8 cellular contexts compared by ENCODE assay signal in the genomic region with DNA sequence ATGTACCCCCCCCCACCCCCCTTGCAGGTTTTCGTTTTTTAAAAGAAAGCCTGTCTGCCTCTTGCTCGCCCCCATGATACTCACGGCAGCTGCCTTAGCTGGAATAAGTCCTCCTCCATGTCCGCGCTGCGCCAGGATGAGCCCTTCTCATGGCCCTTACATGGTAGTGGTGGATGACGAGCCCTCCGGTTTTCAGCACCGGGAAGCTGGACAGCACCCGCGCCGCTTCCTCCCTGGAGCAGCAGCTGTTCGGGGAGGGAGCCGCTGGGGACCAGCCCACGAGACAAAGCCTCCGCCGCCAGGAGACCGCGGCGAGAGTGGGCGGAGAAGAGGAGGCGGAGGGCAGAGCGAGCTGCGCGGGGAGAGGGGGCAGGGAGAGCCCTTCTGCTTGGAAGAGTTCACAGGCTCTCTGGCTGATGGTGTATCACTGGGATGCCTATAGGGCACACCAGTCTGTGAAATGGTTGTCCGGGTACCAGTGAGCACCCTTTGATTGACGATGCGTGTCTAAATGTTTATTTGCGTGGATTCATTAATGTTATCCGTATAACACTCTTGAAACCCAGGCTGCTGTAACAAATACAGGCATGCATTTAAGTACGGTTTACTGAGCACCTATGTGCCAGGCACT. TPM values are rescaled to one million over a fixed set of nuclear protein-coding genes. Genes with fewer than 3 reads are reported as not detected.
DNase-seq lines count a peak whose midpoint lies in the region; ATAC-seq and TF ChIP-seq lines count a peak whose summit lies in the region.

A gene with protein sequence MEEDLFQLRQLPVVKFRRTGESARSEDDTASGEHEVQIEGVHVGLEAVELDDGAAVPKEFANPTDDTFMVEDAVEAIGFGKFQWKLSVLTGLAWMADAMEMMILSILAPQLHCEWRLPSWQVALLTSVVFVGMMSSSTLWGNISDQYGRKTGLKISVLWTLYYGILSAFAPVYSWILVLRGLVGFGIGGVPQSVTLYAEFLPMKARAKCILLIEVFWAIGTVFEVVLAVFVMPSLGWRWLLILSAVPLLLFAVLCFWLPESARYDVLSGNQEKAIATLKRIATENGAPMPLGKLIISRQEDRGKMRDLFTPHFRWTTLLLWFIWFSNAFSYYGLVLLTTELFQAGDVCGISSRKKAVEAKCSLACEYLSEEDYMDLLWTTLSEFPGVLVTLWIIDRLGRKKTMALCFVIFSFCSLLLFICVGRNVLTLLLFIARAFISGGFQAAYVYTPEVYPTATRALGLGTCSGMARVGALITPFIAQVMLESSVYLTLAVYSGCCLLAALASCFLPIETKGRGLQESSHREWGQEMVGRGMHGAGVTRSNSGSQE (minus strand): TSS at position 319 of the 631 bp plus-strand sequence. CDS start 200 bp downstream, at position 119.

- no TSS peak for BruUV-seq in OCI-LY7 (replicated peaks; lab: Mats Ljungman, UMichigan)

- peaks cover 28% of the 10 kb centered on the region for H3K27me3 Mint-ChIP-seq in activated CD4-positive, alpha-beta memory T cell treated with anti-CD3 and anti-CD28 coated beads for 36 hours
- H3K27me3 Mint-ChIP-seq in endothelial cell (ENCODE audit: unreplicated experiment): no peaks in the 10 kb centered on the region

- peak; percentile 79 for ATAC-seq in lung (ENCODE audit: insufficient read depth, low FRiP score)

- POLR2A ChIA-PET in activated CD4-positive, alpha-beta memory T cell treated with anti-CD3 and anti-CD28 coated beads for 36 hours (lab: Charles Lee): no interaction called here
- POLR2A ChIA-PET in OCI-LY7 (lab: Charles Lee): no interaction called here

- DNase-seq in A172 (ENCODE audit: low spot score): peak; percentile 64
- DNase-seq in H7: peak; percentile 89
- DNase-seq in NCI-H345 (lab: John Stamatoyannopoulos, UW): peak; percentile 83
- peak; percentile 52 for DNase-seq in activated CD4-positive, alpha-beta memory T cell treated with anti-CD3 and anti-CD28 coated beads for 36 hours
- peak; percentile 95 for DNase-seq in endothelial cell (ENCODE audit: low spot score)
- peak; percentile 67 for DNase-seq in lung (ENCODE audit: low spot score)
- peak; percentile 6 for DNase-seq in stimulated activated CD8-positive, alpha-beta memory T cell treated with anti-CD3 and anti-CD28 coated beads, Interleukin-4, amount 100 ng/mL, for 24 hours (ENCODE audit: low read depth)
- DNase-seq in OCI-LY7 (ENCODE audit: low spot score): no peak

- H3K4me3 ChIP-seq in H7 (ENCODE audit: insufficient read depth, low read depth, low read length) (peak within 1 kb of the TSS; percentile 32; the same call in 1 of the 2 replicates), lung (no peak within 1 kb of the TSS), OCI-LY7 (ENCODE audit: low read depth, low read length, poor library complexity, severe bottlenecking) (no peak within 1 kb of the TSS)

- peaks cover 6% of the 10 kb centered on the region for H3K4me1 Mint-ChIP-seq in activated CD4-positive, alpha-beta memory T cell treated with anti-CD3 and anti-CD28 coated beads for 36 hours (ENCODE audit: low read depth)
- H3K4me1 Mint-ChIP-seq in endothelial cell (ENCODE audit: unreplicated experiment): no peaks in the 10 kb centered on the region

- no peak within 1 kb of the TSS for H3K4me3 Mint-ChIP-seq in activated CD4-positive, alpha-beta memory T cell treated with anti-CD3 and anti-CD28 coated beads for 36 hours
- H3K4me3 Mint-ChIP-seq in endothelial cell (ENCODE audit: unreplicated experiment): no peak within 1 kb of the TSS

- no peaks in the 10 kb centered on the region for H3K9me3 Mint-ChIP-seq in activated CD4-positive, alpha-beta memory T cell treated with anti-CD3 and anti-CD28 coated beads for 36 hours
- no peaks in the 10 kb centered on the region for H3K9me3 Mint-ChIP-seq in endothelial cell (ENCODE audit: unreplicated experiment)

- intact Hi-C loops in activated CD4-positive, alpha-beta memory T cell treated with anti-CD3 and anti-CD28 coated beads for 36 hours (cut with micrococcal nuclease): no loop called here
- intact Hi-C loops in OCI-LY7 (cut with micrococcal nuclease; ENCODE audit: unreplicated experiment): no loop called here

- no peaks in the 10 kb centered on the region for H3K36me3 ChIP-seq in H7 (replicated peaks; ENCODE audit: control insufficient read depth, insufficient read depth, low read length)
- H3K36me3 ChIP-seq in lung (ENCODE audit: control insufficient read depth in 2 of 2, insufficient read depth in 2 of 2, low read length in 2 of 2): no peaks in the 10 kb centered on the region
- no peaks in the 10 kb centered on the region for H3K36me3 ChIP-seq in OCI-LY7 (ENCODE audit: insufficient read depth, low read length)

- TF ChIP-seq CTCF in endothelial cell (IDR thresholded peaks at IDR 0.05; ENCODE audit: unreplicated experiment) (no peak), lung (IDR thresholded peaks at IDR 0.05; ENCODE audit: control extremely low read depth, extremely low read depth) (no peak), OCI-LY7 (conservative IDR thresholded peaks at IDR 0.05; ENCODE audit: low read length) (no peak)

- H2AFZ ChIP-seq in OCI-LY7 (ENCODE audit: low read length): no peak within 1 kb of the TSS

- H3K9me3 ChIP-seq in lung (ENCODE audit: control insufficient read depth in 2 of 2, insufficient read depth in 1 of 2, low read length in 1 of 2) (peaks cover 0 to 2% of the 10 kb centered on the region in 2 donors), OCI-LY7 (ENCODE audit: low read length) (no peaks in the 10 kb centered on the region)

- CTCF ChIA-PET in activated CD4-positive, alpha-beta memory T cell treated with anti-CD3 and anti-CD28 coated beads for 36 hours (lab: Charles Lee): interaction anchor here (1.6 kb wide), 1 partner anchor 72 kb away, joined by 6 read pairs; a partner anchor contains a TSS
- CTCF ChIA-PET in OCI-LY7 (lab: Charles Lee; ENCODE audit: unreplicated experiment): no interaction called here

- 7 to 8% methylated on average over 31 of the region's 31 CpGs for WGBS in lung, 2 donors

- peaks cover 0 to 4% of the 10 kb centered on the region in 2 donors for H3K4me1 ChIP-seq in lung (ENCODE audit: control insufficient read depth in 2 of 2, insufficient read depth in 2 of 2, low read length in 2 of 2)
- H3K4me1 ChIP-seq in OCI-LY7 (ENCODE audit: insufficient read depth, low read length, poor library complexity, severe bottlenecking): no peaks in the 10 kb centered on the region

- H3K9me2 ChIP-seq in OCI-LY7 (ENCODE audit: insufficient read depth, low read length): no peaks in the 10 kb centered on the region

- H4K20me1 ChIP-seq in OCI-LY7 (ENCODE audit: insufficient read depth, low read length): no peaks in the 10 kb centered on the region

- H3K27ac Mint-ChIP-seq in activated CD4-positive, alpha-beta memory T cell treated with anti-CD3 and anti-CD28 coated beads for 36 hours: no peak within 1 kb of the TSS
- H3K27ac Mint-ChIP-seq in endothelial cell (ENCODE audit: unreplicated experiment): no peak within 1 kb of the TSS

- no peaks in the 10 kb centered on the region for H3K79me2 ChIP-seq in OCI-LY7 (ENCODE audit: insufficient read depth, low read depth, low read length)

- no peak within 1 kb of the TSS for H3K4me2 ChIP-seq in OCI-LY7 (ENCODE audit: low read length)

- H3K27me3 ChIP-seq in H7 (ENCODE audit: control insufficient read depth, insufficient read depth, low read length) (peaks cover 6% of the 10 kb centered on the region; the same call in 1 of the 2 replicates), lung (ENCODE audit: control insufficient read depth, insufficient read depth) (no peaks in the 10 kb centered on the region)

- H3K36me3 Mint-ChIP-seq in activated CD4-positive, alpha-beta memory T cell treated with anti-CD3 and anti-CD28 coated beads for 36 hours: no peaks in the 10 kb centered on the region
- H3K36me3 Mint-ChIP-seq in endothelial cell (ENCODE audit: low read depth, unreplicated experiment): no peaks in the 10 kb centered on the region

- H3K27ac ChIP-seq in lung (ENCODE audit: low read depth in 1 of 2, low read length in 1 of 2) (no peak within 1 kb of the TSS), OCI-LY7 (ENCODE audit: low read depth, low read length, poor library complexity, severe bottlenecking) (no peak within 1 kb of the TSS)

RNA-seq across cellular contexts. Expression of the gene that starts here (rescaled TPM):
- not detected in 2 replicates for total RNA-seq in A172 (2014; rRNA removed; shearing (Covaris generic))
- total RNA-seq in H7 (2014; rRNA removed; shearing (Covaris generic)): under 0.01 and 0.03 TPM in 2 replicates
- not detected for total RNA-seq in activated CD4-positive, alpha-beta memory T cell treated with anti-CD3 and anti-CD28 coated beads for 36 hours
- 0.15 TPM for total RNA-seq in endothelial cell (ENCODE audit: unreplicated experiment)
- under 1 TPM in 1 of 2 donors, not detected in 1; 0.11 TPM for total RNA-seq in lung
- not detected for polyA plus RNA-seq in lung
- not detected in 2 replicates for total RNA-seq in OCI-LY7 (2014; rRNA removed; shearing (Covaris generic))
- total RNA-seq in OCI-LY7 (2022): not detected in 2 replicates

Comparison
In these comparisons a context has a peak if more than half of its experiments do, and no peak if none do; other contexts are left out.
1. Peak in DNase-seq in A172; RNA of the gene not detected or under 1 TPM.
2. Peak in DNase-seq and H3K4me3 ChIP-seq in H7; RNA of the gene not detected or under 1 TPM.
3. Peak in DNase-seq in activated CD4-positive, alpha-beta memory T cell treated with anti-CD3 and anti-CD28 coated beads for 36 hours; RNA of the gene not detected or under 1 TPM.
4. Peak in DNase-seq in endothelial cell; RNA of the gene not detected or under 1 TPM.
5. Peak in DNase-seq and ATAC-seq in lung; RNA of the gene not detected or under 1 TPM.